Comparison of ENCODE assay signal across 33 cellular contexts in the genomic region with DNA sequence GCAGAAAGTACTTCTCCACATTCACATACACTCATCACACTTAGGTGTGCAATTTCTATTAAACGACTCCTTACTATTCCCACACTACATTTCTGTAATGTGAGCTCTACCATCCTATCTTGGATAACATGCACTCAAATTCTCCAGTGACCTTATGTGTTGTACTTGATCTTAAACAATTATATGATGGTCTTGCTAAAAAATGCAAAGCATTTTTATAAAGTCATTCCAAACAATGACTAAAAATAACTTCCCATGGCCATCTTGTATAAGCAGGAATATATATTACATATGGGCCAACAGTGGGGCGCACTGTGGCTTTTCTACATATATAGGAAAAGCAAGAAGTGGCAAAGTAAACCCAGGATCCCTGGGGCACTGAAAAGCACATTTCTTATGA.
DNase-seq lines count a peak whose midpoint lies in the region; ATAC-seq and TF ChIP-seq lines count a peak whose summit lies in the region.
"Had no signal": no experiment of that assay in that cellular context is flagged by ENCODE, and none has a peak within 500 bp of the region (broad histone marks: within the 10 kb centered on the region; RNA-seq: fewer than 3 reads in every experiment).

No MANE protein-coding gene starts in this region.

- no peak overlapping the region for H3K4me3 ChIP-seq in IMR-90 (ENCODE audit: insufficient read depth, low read depth, low read length)
- H3K4me3 ChIP-seq in mesenchymal stem cell (ENCODE audit: insufficient read depth in 1 of 2, low read depth in 1 of 2, low read length in 2 of 2) = no peak overlapping the region
- H3K4me3 ChIP-seq: body of pancreas, hepatocyte, neural progenitor cell, prostate gland, thoracic aorta had no signal

- no peaks in the 10 kb centered on the region for H3K9me3 Mint-ChIP-seq in chondrocyte (ENCODE audit: low read depth)
- H3K9me3 Mint-ChIP-seq: CD8-positive, alpha-beta T cell; neural progenitor cell had no signal

- H2AK9ac ChIP-seq in IMR-90 (replicated peaks; ENCODE audit: low read depth, low read length, poor library complexity) = no peak overlapping the region

- intact Hi-C loops in IMR-90 (cut with micrococcal nuclease) = loop anchor here (5.0 kb wide), 1 partner anchor 138 kb away; no protein-coding TSS in a partner anchor

- H2AK5ac ChIP-seq in IMR-90 (ENCODE audit: low read depth, low read length) (peak overlapping the region; percentile 82), mesenchymal stem cell (ENCODE audit: low read length, severe bottlenecking) (no peak overlapping the region)

- H3K27ac ChIP-seq in IMR-90 (ENCODE audit: insufficient read depth, low read length) = peak overlapping the region; percentile 6; the same call in 1 of the 2 replicates
- no peak overlapping the region for H3K27ac ChIP-seq in mesenchymal stem cell (ENCODE audit: low read length, poor library complexity, severe bottlenecking)
- H3K27ac ChIP-seq: 22Rv1, body of pancreas, hepatocyte, neural progenitor cell, prostate gland, thoracic aorta, WERI-Rb-1 had no signal

- peaks cover 23% of the 10 kb centered on the region for H3K9me1 ChIP-seq in IMR-90 (ENCODE audit: insufficient read depth, low read length)

- TF ChIP-seq CTCF in IMR-90 (conservative IDR thresholded peaks at IDR 0.05; ENCODE audit: low read depth, low read length) (no peak), chondrocyte (IDR thresholded peaks at IDR 0.05) (peak; percentile 16)

- peak overlapping the region; percentile 83; the same call in 1 of the 3 replicates for H2BK15ac ChIP-seq in IMR-90 (ENCODE audit: low read depth, low read length)
- no peak overlapping the region for H2BK15ac ChIP-seq in mesenchymal stem cell (ENCODE audit: low read depth, poor library complexity, severe bottlenecking)

- peak overlapping the region; percentile 98 for H2BK120ac ChIP-seq in IMR-90 (ENCODE audit: low read depth, low read length)
- no peak overlapping the region for H2BK120ac ChIP-seq in mesenchymal stem cell (ENCODE audit: low read depth, low read length)

- ATAC-seq in IMR-90 (ENCODE audit: low read depth) (peak; percentile 75), GM18498 (IDR thresholded peaks at IDR 0.05; ENCODE audit: unreplicated experiment) (no peak), HG02678 (IDR thresholded peaks at IDR 0.05; ENCODE audit: unreplicated experiment) (no peak)
- ATAC-seq: body of pancreas; CD8-positive, alpha-beta T cell; left cardiac atrium; sciatic nerve had no signal

- H3K36me3 Mint-ChIP-seq in chondrocyte (ENCODE audit: low read depth) = no peaks in the 10 kb centered on the region
- H3K36me3 Mint-ChIP-seq: CD8-positive, alpha-beta T cell; neural progenitor cell had no signal

- no peak overlapping the region for H3K4me3 Mint-ChIP-seq in chondrocyte (ENCODE audit: unreplicated experiment)
- H3K4me3 Mint-ChIP-seq: CD8-positive, alpha-beta T cell; neural progenitor cell had no signal

- H3K27me3 Mint-ChIP-seq in chondrocyte (ENCODE audit: low read depth) = no peaks in the 10 kb centered on the region

- H3K18ac ChIP-seq in IMR-90 (ENCODE audit: low read depth, low read length) (peak overlapping the region; percentile 62; the same call in 1 of the 2 replicates), mesenchymal stem cell (ENCODE audit: low read depth in 1 of 2, low read length in 2 of 2) (peak overlapping the region in 1 of 2 experiments; percentile 19)

- H3K27me3 ChIP-seq in IMR-90 (ENCODE audit: control insufficient read depth, insufficient read depth, low read length) (no peaks in the 10 kb centered on the region), mesenchymal stem cell (ENCODE audit: control insufficient read depth in 1 of 2, insufficient read depth in 1 of 2, low read length in 2 of 2) (peaks cover 3 to 9% of the 10 kb centered on the region in 2 experiments)
- H3K27me3 ChIP-seq: body of pancreas, hepatocyte, neural progenitor cell had no signal

- POLR2A ChIA-PET in IMR-90 (lab: Charles Lee; ENCODE audit: unreplicated experiment) = no interaction called here

- H4K20me1 ChIP-seq in IMR-90 (ENCODE audit: insufficient read depth, low read length) = no peaks in the 10 kb centered on the region

- peak overlapping the region; percentile 94 for H3K4ac ChIP-seq in IMR-90 (ENCODE audit: low read depth, low read length)
- H3K4ac ChIP-seq in mesenchymal stem cell (ENCODE audit: low read depth in 1 of 2, low read length in 2 of 2) = no peak overlapping the region

- CTCF ChIA-PET in IMR-90 (lab: Yijun Ruan, JAX) = interaction anchor here (1.3 kb wide), 1 partner anchor 15 kb away, joined by 3 read pairs; no protein-coding TSS in a partner anchor

- peak overlapping the region; percentile 56; the same call in 1 of the 2 replicates for H4K5ac ChIP-seq in IMR-90 (ENCODE audit: low read depth, low read length)

- no peaks in the 10 kb centered on the region for H3K36me3 ChIP-seq in IMR-90 (ENCODE audit: control insufficient read depth, insufficient read depth, low read length)
- no peaks in the 10 kb centered on the region for H3K36me3 ChIP-seq in mesenchymal stem cell (ENCODE audit: control insufficient read depth in 1 of 2, insufficient read depth in 2 of 2, low read depth in 1 of 2, low read length in 2 of 2)
- H3K36me3 ChIP-seq: neural progenitor cell, prostate gland, thoracic aorta, WERI-Rb-1 had no signal

- peak overlapping the region; percentile 87 for H3K27ac Mint-ChIP-seq in chondrocyte (ENCODE audit: unreplicated experiment)
- H3K27ac Mint-ChIP-seq: CD8-positive, alpha-beta T cell; neural progenitor cell had no signal

- peak overlapping the region; percentile 83 for H2BK5ac ChIP-seq in IMR-90 (ENCODE audit: low read depth, low read length, poor library complexity, severe bottlenecking)
- H2BK5ac ChIP-seq in mesenchymal stem cell (ENCODE audit: low read depth, low read length, poor library complexity, severe bottlenecking) = no peak overlapping the region

- H3K79me1 ChIP-seq in IMR-90 (ENCODE audit: low read depth in 1 of 2, low read length in 2 of 2) (peaks cover 0 to 4% of the 10 kb centered on the region in 2 experiments; a peak in 1 of 4 replicates), mesenchymal stem cell (replicated peaks; ENCODE audit: low read length, poor library complexity, severe bottlenecking) (no peaks in the 10 kb centered on the region)

- peak overlapping the region; percentile 24; the same call in 1 of the 2 replicates for H3K56ac ChIP-seq in IMR-90 (ENCODE audit: extremely low read depth, insufficient read depth, low read length)

- H2AFZ ChIP-seq in IMR-90 (replicated peaks; ENCODE audit: low read length, poor library complexity) (no peak overlapping the region), mesenchymal stem cell (ENCODE audit: low read depth, low read length) (no peak overlapping the region)
- H2AFZ ChIP-seq: hepatocyte, neural progenitor cell had no signal

- H3K23ac ChIP-seq in IMR-90 (ENCODE audit: low read depth, low read length) = peak overlapping the region; percentile 95
- no peak overlapping the region for H3K23ac ChIP-seq in mesenchymal stem cell (ENCODE audit: low read length in 2 of 2)

- no TSS peak for BruUV-seq in IMR-90 (replicated peaks; lab: Mats Ljungman, UMichigan)

- DNase-seq in A172 (ENCODE audit: low spot score) = peak; percentile 43
- DNase-seq in IMR-90 = peak; percentile 85
- no peak for DNase-seq in chondrocyte (ENCODE audit: low spot score)
- DNase-seq in mesenchymal stem cell = peak; percentile 47
- DNase-seq in stimulated activated CD4-positive, alpha-beta T cell treated with anti-CD3 and anti-CD28 coated beads, Interleukin-4, amount 100 ng/mL, for 4 hours = no peak
- no peak for DNase-seq in HT-29 (ENCODE audit: low spot score)
- DNase-seq: activated CD4-positive, alpha-beta T cell treated with anti-CD3 and anti-CD28 coated beads for 48 hours; activated CD8-positive, alpha-beta memory T cell treated with anti-CD3 and anti-CD28 coated beads for 24 hours; activated effector memory CD4-positive, alpha-beta T cell treated with anti-CD3 and anti-CD28 coated beads, Interleukin-2, amount 50 U/mL, for 16 hours; AML-193; body of pancreas; CD8-positive, alpha-beta T cell; cerebellar nuclear complex; foreskin melanocyte; Kasumi-1; left cardiac atrium; mammary epithelial cell; NCI-H1048; NCI-H1694; NCI-H2171; NCI-H524; stimulated activated naive CD4-positive, alpha-beta T cell treated with Interleukin-2 at 50 U/mL for 16 hours; SW 1271; T1000; WERI-Rb-1 had no signal

- dilution Hi-C loops in IMR-90 (cut with HindIII; ENCODE audit: low sequenced_read_pairs, unreplicated experiment) = no loop called here

- in situ Hi-C loops in IMR-90 (cut with MboI; ENCODE audit: low sequenced_read_pairs) = no loop called here

- H3K14ac ChIP-seq in IMR-90 (replicated peaks; ENCODE audit: low read depth, low read length) = peak overlapping the region; percentile 95
- H3K14ac ChIP-seq in mesenchymal stem cell (ENCODE audit: low read length in 2 of 2) = no peak overlapping the region

- no peak for TF ChIP-seq POLR2A in IMR-90 (IDR thresholded peaks at IDR 0.05; ENCODE audit: low read depth, low read length)

- peaks cover 47% of the 10 kb centered on the region for H3K4me1 Mint-ChIP-seq in chondrocyte (ENCODE audit: low read depth)
- H3K4me1 Mint-ChIP-seq: neural progenitor cell had no signal

- WGBS in IMR-90 (ENCODE audit: extremely low coverage in 2 of 2, insufficient read length in 1 of 2), 2 experiments = 80% methylated on average over 1 of the region's 2 CpGs; no CpG with 5 or more reads in 1 of the 2 experiments
- 68% methylated on average over 2 of the region's 2 CpGs for WGBS in mesenchymal stem cell

- peaks cover 33% of the 10 kb centered on the region for H3K4me1 ChIP-seq in IMR-90 (ENCODE audit: control insufficient read depth, insufficient read depth, low read length)
- H3K4me1 ChIP-seq in mesenchymal stem cell (ENCODE audit: control insufficient read depth, insufficient read depth, low read depth, low read length) = no peaks in the 10 kb centered on the region
- H3K4me1 ChIP-seq: body of pancreas, neural progenitor cell, prostate gland had no signal

- H2BK20ac ChIP-seq in IMR-90 (ENCODE audit: low read depth, low read length) = peak overlapping the region; percentile 96

- H4K91ac ChIP-seq in IMR-90 (ENCODE audit: insufficient read depth, low read depth, low read length) (peak overlapping the region; percentile 86), mesenchymal stem cell (ENCODE audit: low read length) (no peak overlapping the region)

- H4K8ac ChIP-seq in IMR-90 (ENCODE audit: low read depth in 2 of 2, low read length in 2 of 2) (peak overlapping the region; percentile 48 to 75; a peak in 3 of 4 replicates), mesenchymal stem cell (ENCODE audit: low read length) (no peak overlapping the region)

- no peaks in the 10 kb centered on the region for H3K9me3 ChIP-seq in IMR-90 (ENCODE audit: control insufficient read depth, insufficient read depth, low read length)
- no peaks in the 10 kb centered on the region for H3K9me3 ChIP-seq in mesenchymal stem cell (ENCODE audit: control insufficient read depth, low read length)
- H3K9me3 ChIP-seq: body of pancreas, prostate gland, thoracic aorta had no signal

- H2BK12ac ChIP-seq in mesenchymal stem cell (ENCODE audit: low read length in 2 of 2) = no peak overlapping the region

- no peak for TF ChIP-seq RAD21 in IMR-90 (IDR thresholded peaks at IDR 0.05; ENCODE audit: low read length)

- H3K9ac ChIP-seq in IMR-90 (ENCODE audit: low read depth, low read length) (no peak overlapping the region), mesenchymal stem cell (ENCODE audit: low read length) (no peak overlapping the region)
- H3K9ac ChIP-seq: neural progenitor cell had no signal

- peak overlapping the region; percentile 65; the same call in 1 of the 2 replicates for H3K4me2 ChIP-seq in IMR-90 (ENCODE audit: low read depth, low read length)
- no peak overlapping the region for H3K4me2 ChIP-seq in mesenchymal stem cell (ENCODE audit: low read length, poor library complexity, severe bottlenecking)
- H3K4me2 ChIP-seq: hepatocyte, neural progenitor cell had no signal

Comparison
In these comparisons a context has a peak if more than half of its experiments do, and no peak if none do; other contexts are left out.
1. DNase-seq: peak in A172 (single experiment), IMR-90 (single experiment) and mesenchymal stem cell (single experiment); none in chondrocyte (single experiment), stimulated activated CD4-positive, alpha-beta T cell treated with anti-CD3 and anti-CD28 coated beads, Interleukin-4, amount 100 ng/mL, for 4 hours (0 of 2) and HT-29 (single experiment).